ENCODE assay signal across 1 cellular context in the genomic region with DNA sequence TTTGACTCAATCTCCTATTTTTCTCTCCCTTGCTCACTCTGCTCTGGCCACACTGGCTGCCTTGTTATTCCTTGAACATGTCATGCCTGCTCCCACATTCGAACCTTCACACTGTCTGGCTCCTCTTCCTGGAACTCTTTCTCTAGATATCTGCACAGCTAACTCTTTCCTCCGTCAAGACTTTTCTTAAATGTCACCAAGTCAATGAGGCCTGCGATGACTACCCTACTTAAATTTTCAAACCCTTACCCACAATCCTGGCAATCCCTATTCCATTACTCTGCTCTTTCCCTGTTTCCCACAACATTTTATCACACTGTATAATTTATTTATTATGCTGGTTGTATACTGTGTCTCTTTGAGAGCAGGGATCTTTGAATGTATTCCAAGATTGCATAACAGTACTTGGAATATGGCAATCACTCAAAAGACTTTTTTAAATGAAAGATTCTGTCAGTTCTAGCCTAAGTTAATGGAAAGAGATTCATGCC.
TF ChIP-seq lines count a peak whose summit lies in the region.

No MANE protein-coding gene starts in this region.

TF ChIP-seq in GM23338, 12 proteins besides CTCF, POLR2A, EP300 and RAD21 (continued from another document):
- TF ChIP-seq, protein P1, sequence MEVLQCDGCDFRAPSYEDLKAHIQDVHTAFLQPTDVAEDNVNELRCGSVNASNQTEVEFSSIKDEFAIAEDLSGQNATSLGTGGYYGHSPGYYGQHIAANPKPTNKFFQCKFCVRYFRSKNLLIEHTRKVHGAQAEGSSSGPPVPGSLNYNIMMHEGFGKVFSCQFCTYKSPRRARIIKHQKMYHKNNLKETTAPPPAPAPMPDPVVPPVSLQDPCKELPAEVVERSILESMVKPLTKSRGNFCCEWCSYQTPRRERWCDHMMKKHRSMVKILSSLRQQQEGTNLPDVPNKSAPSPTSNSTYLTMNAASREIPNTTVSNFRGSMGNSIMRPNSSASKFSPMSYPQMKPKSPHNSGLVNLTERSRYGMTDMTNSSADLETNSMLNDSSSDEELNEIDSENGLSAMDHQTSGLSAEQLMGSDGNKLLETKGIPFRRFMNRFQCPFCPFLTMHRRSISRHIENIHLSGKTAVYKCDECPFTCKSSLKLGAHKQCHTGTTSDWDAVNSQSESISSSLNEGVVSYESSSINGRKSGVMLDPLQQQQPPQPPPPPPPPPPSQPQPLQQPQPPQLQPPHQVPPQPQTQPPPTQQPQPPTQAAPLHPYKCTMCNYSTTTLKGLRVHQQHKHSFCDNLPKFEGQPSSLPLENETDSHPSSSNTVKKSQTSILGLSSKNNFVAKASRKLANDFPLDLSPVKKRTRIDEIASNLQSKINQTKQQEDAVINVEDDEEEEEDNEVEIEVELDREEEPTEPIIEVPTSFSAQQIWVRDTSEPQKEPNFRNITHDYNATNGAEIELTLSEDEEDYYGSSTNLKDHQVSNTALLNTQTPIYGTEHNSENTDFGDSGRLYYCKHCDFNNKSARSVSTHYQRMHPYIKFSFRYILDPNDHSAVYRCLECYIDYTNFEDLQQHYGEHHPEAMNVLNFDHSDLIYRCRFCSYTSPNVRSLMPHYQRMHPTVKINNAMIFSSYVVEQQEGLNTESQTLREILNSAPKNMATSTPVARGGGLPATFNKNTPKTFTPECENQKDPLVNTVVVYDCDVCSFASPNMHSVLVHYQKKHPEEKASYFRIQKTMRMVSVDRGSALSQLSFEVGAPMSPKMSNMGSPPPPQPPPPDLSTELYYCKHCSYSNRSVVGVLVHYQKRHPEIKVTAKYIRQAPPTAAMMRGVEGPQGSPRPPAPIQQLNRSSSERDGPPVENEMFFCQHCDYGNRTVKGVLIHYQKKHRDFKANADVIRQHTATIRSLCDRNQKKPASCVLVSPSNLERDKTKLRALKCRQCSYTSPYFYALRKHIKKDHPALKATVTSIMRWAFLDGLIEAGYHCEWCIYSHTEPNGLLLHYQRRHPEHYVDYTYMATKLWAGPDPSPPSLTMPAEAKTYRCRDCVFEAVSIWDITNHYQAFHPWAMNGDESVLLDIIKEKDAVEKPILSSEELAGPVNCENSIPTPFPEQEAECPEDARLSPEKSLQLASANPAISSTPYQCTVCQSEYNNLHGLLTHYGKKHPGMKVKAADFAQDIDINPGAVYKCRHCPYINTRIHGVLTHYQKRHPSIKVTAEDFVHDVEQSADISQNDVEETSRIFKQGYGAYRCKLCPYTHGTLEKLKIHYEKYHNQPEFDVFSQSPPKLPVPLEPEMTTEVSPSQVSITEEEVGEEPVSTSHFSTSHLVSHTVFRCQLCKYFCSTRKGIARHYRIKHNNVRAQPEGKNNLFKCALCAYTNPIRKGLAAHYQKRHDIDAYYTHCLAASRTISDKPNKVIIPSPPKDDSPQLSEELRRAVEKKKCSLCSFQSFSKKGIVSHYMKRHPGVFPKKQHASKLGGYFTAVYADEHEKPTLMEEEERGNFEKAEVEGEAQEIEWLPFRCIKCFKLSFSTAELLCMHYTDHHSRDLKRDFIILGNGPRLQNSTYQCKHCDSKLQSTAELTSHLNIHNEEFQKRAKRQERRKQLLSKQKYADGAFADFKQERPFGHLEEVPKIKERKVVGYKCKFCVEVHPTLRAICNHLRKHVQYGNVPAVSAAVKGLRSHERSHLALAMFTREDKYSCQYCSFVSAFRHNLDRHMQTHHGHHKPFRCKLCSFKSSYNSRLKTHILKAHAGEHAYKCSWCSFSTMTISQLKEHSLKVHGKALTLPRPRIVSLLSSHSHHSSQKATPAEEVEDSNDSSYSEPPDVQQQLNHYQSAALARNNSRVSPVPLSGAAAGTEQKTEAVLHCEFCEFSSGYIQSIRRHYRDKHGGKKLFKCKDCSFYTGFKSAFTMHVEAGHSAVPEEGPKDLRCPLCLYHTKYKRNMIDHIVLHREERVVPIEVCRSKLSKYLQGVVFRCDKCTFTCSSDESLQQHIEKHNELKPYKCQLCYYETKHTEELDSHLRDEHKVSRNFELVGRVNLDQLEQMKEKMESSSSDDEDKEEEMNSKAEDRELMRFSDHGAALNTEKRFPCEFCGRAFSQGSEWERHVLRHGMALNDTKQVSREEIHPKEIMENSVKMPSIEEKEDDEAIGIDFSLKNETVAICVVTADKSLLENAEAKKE (CRISPR knock-in tag; IDR thresholded peaks at IDR 0.05): no peak
- TF ChIP-seq ZNF114 (CRISPR knock-in tag; IDR thresholded peaks at IDR 0.05): no peak
- no peak for TF ChIP-seq NANOG (IDR thresholded peaks at IDR 0.05; ENCODE audit: borderline replicate concordance)
- TF ChIP-seq, protein P2, sequence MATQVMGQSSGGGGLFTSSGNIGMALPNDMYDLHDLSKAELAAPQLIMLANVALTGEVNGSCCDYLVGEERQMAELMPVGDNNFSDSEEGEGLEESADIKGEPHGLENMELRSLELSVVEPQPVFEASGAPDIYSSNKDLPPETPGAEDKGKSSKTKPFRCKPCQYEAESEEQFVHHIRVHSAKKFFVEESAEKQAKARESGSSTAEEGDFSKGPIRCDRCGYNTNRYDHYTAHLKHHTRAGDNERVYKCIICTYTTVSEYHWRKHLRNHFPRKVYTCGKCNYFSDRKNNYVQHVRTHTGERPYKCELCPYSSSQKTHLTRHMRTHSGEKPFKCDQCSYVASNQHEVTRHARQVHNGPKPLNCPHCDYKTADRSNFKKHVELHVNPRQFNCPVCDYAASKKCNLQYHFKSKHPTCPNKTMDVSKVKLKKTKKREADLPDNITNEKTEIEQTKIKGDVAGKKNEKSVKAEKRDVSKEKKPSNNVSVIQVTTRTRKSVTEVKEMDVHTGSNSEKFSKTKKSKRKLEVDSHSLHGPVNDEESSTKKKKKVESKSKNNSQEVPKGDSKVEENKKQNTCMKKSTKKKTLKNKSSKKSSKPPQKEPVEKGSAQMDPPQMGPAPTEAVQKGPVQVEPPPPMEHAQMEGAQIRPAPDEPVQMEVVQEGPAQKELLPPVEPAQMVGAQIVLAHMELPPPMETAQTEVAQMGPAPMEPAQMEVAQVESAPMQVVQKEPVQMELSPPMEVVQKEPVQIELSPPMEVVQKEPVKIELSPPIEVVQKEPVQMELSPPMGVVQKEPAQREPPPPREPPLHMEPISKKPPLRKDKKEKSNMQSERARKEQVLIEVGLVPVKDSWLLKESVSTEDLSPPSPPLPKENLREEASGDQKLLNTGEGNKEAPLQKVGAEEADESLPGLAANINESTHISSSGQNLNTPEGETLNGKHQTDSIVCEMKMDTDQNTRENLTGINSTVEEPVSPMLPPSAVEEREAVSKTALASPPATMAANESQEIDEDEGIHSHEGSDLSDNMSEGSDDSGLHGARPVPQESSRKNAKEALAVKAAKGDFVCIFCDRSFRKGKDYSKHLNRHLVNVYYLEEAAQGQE (IDR thresholded peaks at IDR 0.05; ENCODE audit: unreplicated experiment): no peak
- no peak for TF ChIP-seq ZNF331 (CRISPR knock-in tag; IDR thresholded peaks at IDR 0.05; ENCODE audit: low read depth)
